8 cellular contexts compared by ENCODE assay signal in the genomic region with DNA sequence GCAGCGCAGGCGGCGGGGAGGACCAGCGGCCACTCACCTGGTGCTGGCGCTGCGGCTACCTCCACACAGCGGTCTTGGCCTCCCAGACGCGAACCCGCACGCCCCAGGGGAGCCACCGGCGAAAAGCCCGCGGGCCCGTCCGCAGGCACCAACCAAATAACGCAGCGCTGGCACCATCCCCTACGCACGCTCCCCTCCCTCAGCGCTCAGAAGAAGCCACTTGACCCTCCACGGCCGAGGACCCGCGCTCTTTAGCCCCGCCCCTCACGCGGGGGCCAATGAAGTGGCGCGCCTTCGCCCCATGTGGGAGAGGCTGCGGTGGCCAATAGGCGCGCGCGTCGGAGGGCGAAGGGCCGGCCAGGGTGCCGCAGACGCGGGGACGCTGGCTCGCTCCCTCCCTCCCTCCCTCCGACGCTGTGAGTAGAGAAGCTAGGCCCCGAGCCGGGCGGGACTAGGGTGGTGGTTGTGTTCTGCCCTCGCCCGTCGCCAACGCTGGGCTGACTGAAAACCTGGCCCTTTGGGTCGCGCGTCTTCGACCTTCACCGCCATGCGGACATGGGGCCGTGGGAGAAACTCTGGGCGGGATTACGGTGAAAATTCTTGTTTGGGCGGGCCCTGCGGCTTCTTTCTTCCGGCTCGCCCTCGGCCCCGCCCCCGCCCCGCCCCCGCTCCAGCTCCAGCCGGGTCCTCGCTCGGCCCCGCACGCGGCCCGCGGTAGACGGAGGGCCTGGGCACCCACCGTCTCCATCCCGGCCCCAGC.
DNase-seq lines count a peak whose midpoint lies in the region; ATAC-seq and TF ChIP-seq lines count a peak whose summit lies in the region.

A gene with protein sequence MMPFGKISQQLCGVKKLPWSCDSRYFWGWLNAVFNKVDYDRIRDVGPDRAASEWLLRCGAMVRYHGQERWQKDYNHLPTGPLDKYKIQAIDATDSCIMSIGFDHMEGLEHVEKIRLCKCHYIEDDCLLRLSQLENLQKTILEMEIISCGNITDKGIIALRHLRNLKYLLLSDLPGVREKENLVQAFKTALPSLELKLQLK (plus strand): TSS at position 351 of the 760 bp plus-strand sequence. CDS start 9,164 bp downstream, outside the sequence.
A gene (minus strand): TSS at position 256 of the 760 bp plus-strand sequence. CDS start 79 bp downstream, at position 177.

- TF ChIP-seq POLR2A in GM19099 (IDR thresholded peaks at IDR 0.05; ENCODE audit: extremely low read depth, insufficient read length, low read depth), result peak; percentile 83

- peak; percentile 79 for ATAC-seq in HG03378 (IDR thresholded peaks at IDR 0.05; ENCODE audit: unreplicated experiment)

- DNase-seq in AML-193 (lab: John Stamatoyannopoulos, UW) (peak; percentile 84 to 86), NCI-H446 treated with DMSO at 0.1 percent for 48 hours (lab: John Stamatoyannopoulos, UW) (peak; percentile 91), cerebellar nuclear complex (lab: John Stamatoyannopoulos, UW) (peak; percentile 64 to 73), kidney tubule cell (ENCODE audit: low spot score) (peak; percentile 95)
- DNase-seq in activated CD4-positive, alpha-beta T cell treated with anti-CD3 and anti-CD28 coated beads for 1 hour, result peak; percentile 76
- peak; percentile 74 to 86 (median 76) for DNase-seq in stimulated activated CD4-positive, alpha-beta T cell treated with anti-CD3 and anti-CD28 coated beads, Interleukin-1b, Interleukin-23, amount 100 ng/mL, for 24 hours (ENCODE audit: low read depth in 4 of 4, low spot score in 1 of 4)

Comparison
In these comparisons a context has a peak if more than half of its experiments do, and no peak if none do; other contexts are left out.
1. Peak in every context shown above with its lines: DNase-seq and ATAC-seq.